20 cellular contexts compared by ENCODE assay signal in genomic region chr5:32231241-32231640, GRCh38. TPM values are rescaled to one million over a fixed set of nuclear protein-coding genes. Genes with fewer than 3 reads are reported as not detected.
DNase-seq lines count a peak whose midpoint lies in the region; ATAC-seq and TF ChIP-seq lines count a peak whose summit lies in the region.
"Had no signal": no experiment of that assay in that cellular context is flagged by ENCODE, and none has a peak within 500 bp of the region (broad histone marks: within the 10 kb centered on the region; RNA-seq: fewer than 3 reads in every experiment).

No MANE protein-coding gene starts in this region.

- DNase-seq in GDM1 (lab: John Stamatoyannopoulos, UW), result peak; percentile 43
- DNase-seq in NOMO-1 (lab: John Stamatoyannopoulos, UW; ENCODE audit: unreplicated experiment in 2 of 2), result peak; percentile 83 to 95
- DNase-seq in esophagus muscularis mucosa (ENCODE audit: extremely low spot score), result no peak
- DNase-seq in dermis blood vessel endothelial cell, result no peak
- DNase-seq in esophagus squamous epithelium (lab: John Stamatoyannopoulos, UW), result no peak
- DNase-seq in ACHN, result no peak
- DNase-seq: activated naive CD4-positive, alpha-beta T cell treated with Interleukin-2 at 50 U/mL for 16 hours; activated T-cell treated with anti-CD3 and anti-CD28 coated beads, Interleukin-2, amount 50 U/mL, for 4 hours; amniotic stem cell; CD8-positive, alpha-beta T cell; colonic mucosa; mammary epithelial cell; naive B cell; NCI-H1105; NCI-H2107; NCI-H524; RPMI8226; SK-N-SH; stimulated activated CD4-positive, alpha-beta T cell treated with anti-CD3 and anti-CD28 coated beads, Interleukin-12 subunit alpha, Interleukin-12 subunit beta, amount 100 ng/mL, for 4 hours had no signal

- in situ Hi-C loops in ACHN (cut with HindIII; ENCODE audit: low pct_ligation_motif_present, low pct_unique_long_range_greater_than_20kb, low sequenced_read_pairs), result no loop called here

- TF ChIP-seq POLR2A in esophagus muscularis mucosa (IDR thresholded peaks at IDR 0.05; ENCODE audit: low read depth), result no peak
- no peak for TF ChIP-seq POLR2A in esophagus squamous epithelium (IDR thresholded peaks at IDR 0.05)

- H3K9me3 ChIP-seq in esophagus muscularis mucosa (no peaks in the 10 kb centered on the region), esophagus squamous epithelium (no peaks in the 10 kb centered on the region)
- H3K9me3 ChIP-seq: colonic mucosa, SK-N-SH had no signal

- no peak for ATAC-seq in stimulated activated memory B cell treated with anti-CD40 and anti-IgM and Interleukin-4, amounts not matched to agents 10 μg/mL and 1 μg/mL and 100 μg/mL, for 72 hours
- ATAC-seq: activated T-cell treated with anti-CD3 and anti-CD28 coated beads, Interleukin-2, amount 50 U/mL, for 4 hours had no signal

- intact Hi-C loops in esophagus muscularis mucosa (cut with DNase I), result loop anchor here (5.0 to 10.0 kb wide), 3 partner anchors 81 to 384 kb away; partner anchors contain the start of genes MTMR12 and SUB1
- intact Hi-C loops in esophagus squamous epithelium (cut with DNase I), result loop anchor here (5.0 to 10.0 kb wide), 2 partner anchors 101 to 354 kb away; partner anchors contain the start of gene SUB1

- H3K36me3 Mint-ChIP-seq in stimulated activated memory B cell treated with anti-CD40 and anti-IgM and Interleukin-4, amounts not matched to agents 10 μg/mL and 1 μg/mL and 100 μg/mL, for 72 hours, result peaks cover 55% of the 10 kb centered on the region

- peak overlapping the region; percentile 37 for H3K27ac Mint-ChIP-seq in stimulated activated memory B cell treated with anti-CD40 and anti-IgM and Interleukin-4, amounts not matched to agents 10 μg/mL and 1 μg/mL and 100 μg/mL, for 72 hours
- H3K27ac Mint-ChIP-seq: CD8-positive, alpha-beta T cell had no signal

- no peak overlapping the region for H3K4me3 Mint-ChIP-seq in stimulated activated memory B cell treated with anti-CD40 and anti-IgM and Interleukin-4, amounts not matched to agents 10 μg/mL and 1 μg/mL and 100 μg/mL, for 72 hours
- H3K4me3 Mint-ChIP-seq: activated T-cell treated with anti-CD3 and anti-CD28 coated beads, Interleukin-2, amount 50 U/mL, for 4 hours; CD8-positive, alpha-beta T cell had no signal

- peaks cover 0 to 47% (median 41%) of the 10 kb centered on the region in 4 donors for H3K36me3 ChIP-seq in esophagus muscularis mucosa
- H3K36me3 ChIP-seq in esophagus squamous epithelium, result peaks cover 0 to 61% (median 0%) of the 10 kb centered on the region in 3 donors

- H3K4me1 ChIP-seq in esophagus muscularis mucosa (peaks cover 27 to 54% (median 38%) of the 10 kb centered on the region in 4 donors), esophagus squamous epithelium (peaks cover 15 to 45% (median 26%) of the 10 kb centered on the region in 3 donors)
- H3K4me1 ChIP-seq: colonic mucosa had no signal

- peaks cover 30% of the 10 kb centered on the region for H3K4me1 Mint-ChIP-seq in stimulated activated memory B cell treated with anti-CD40 and anti-IgM and Interleukin-4, amounts not matched to agents 10 μg/mL and 1 μg/mL and 100 μg/mL, for 72 hours

- no peak for TF ChIP-seq EP300 in esophagus muscularis mucosa (IDR thresholded peaks at IDR 0.05)

- H3K27ac ChIP-seq in esophagus muscularis mucosa (replicated peaks in 1 of 4) (peak overlapping the region in 3 of 4 donors; percentile 72 to 75 (median 72)), esophagus squamous epithelium (peak overlapping the region in 1 of 4 donors; percentile 67)
- H3K27ac ChIP-seq: colonic mucosa had no signal

- 84% methylated on average over 6 of the region's 6 CpGs for WGBS in esophagus muscularis mucosa
- WGBS in esophagus squamous epithelium, 2 donors, result 71 to 77% methylated on average over 6 of the region's 6 CpGs

- no peaks in the 10 kb centered on the region for H3K27me3 ChIP-seq in esophagus muscularis mucosa
- no peaks in the 10 kb centered on the region for H3K27me3 ChIP-seq in esophagus squamous epithelium
- H3K27me3 ChIP-seq: colonic mucosa had no signal

- H3K4me3 ChIP-seq in esophagus muscularis mucosa (no peak overlapping the region), esophagus squamous epithelium (no peak overlapping the region)
- H3K4me3 ChIP-seq: colonic mucosa had no signal

- no peak for TF ChIP-seq CTCF in esophagus muscularis mucosa (IDR thresholded peaks at IDR 0.05)
- TF ChIP-seq CTCF in esophagus squamous epithelium (IDR thresholded peaks at IDR 0.05), result no peak

- no peaks in the 10 kb centered on the region for H3K9me3 Mint-ChIP-seq in stimulated activated memory B cell treated with anti-CD40 and anti-IgM and Interleukin-4, amounts not matched to agents 10 μg/mL and 1 μg/mL and 100 μg/mL, for 72 hours
- H3K9me3 Mint-ChIP-seq: activated T-cell treated with anti-CD3 and anti-CD28 coated beads, Interleukin-2, amount 50 U/mL, for 4 hours; CD8-positive, alpha-beta T cell; naive B cell had no signal

- H3K27me3 Mint-ChIP-seq in stimulated activated memory B cell treated with anti-CD40 and anti-IgM and Interleukin-4, amounts not matched to agents 10 μg/mL and 1 μg/mL and 100 μg/mL, for 72 hours, result no peaks in the 10 kb centered on the region
- H3K27me3 Mint-ChIP-seq: naive B cell had no signal

RNA-seq across cellular contexts. Expression of gene GOLPH3, which starts 57.1 kb away (rescaled TPM):
- total RNA-seq in esophagus muscularis mucosa (100 to 1,000 TPM; 149 to 277 (median 187) TPM), dermis blood vessel endothelial cell (65.9 and 85.9 TPM in 2 replicates), esophagus squamous epithelium (10 to 100 TPM; 58.6 to 74.6 (median 63.0) TPM)

Comparison
In these comparisons a context has a peak if more than half of its experiments do, and no peak if none do; other contexts are left out.
1. DNase-seq: peak in GDM1 (single experiment) and NOMO-1 (2 of 2); none in esophagus muscularis mucosa (single experiment), dermis blood vessel endothelial cell (single experiment), esophagus squamous epithelium (single experiment) and ACHN (single experiment).